In the genomic region with DNA sequence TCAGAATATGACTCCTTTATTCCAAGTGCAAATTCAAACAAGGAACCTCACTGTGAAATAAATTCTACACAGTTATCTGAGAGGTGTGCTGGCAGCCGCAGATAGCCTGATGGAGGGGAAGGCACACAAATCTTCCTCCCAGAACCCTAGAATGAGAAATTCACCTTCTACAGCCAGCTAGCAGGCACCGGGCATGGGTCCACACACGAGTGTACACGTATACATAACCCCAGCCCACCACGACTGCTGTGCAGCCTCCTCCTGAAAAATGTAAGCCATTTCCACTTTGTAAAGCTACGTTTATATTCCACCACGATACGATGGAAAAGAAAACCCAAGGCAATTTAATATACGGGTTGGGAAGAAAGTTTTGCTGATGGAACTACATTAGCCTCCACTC, we compare ENCODE assay signal across 8 cellular contexts. TPM values are rescaled to one million over a fixed set of nuclear protein-coding genes. Genes with fewer than 3 reads are reported as not detected.
DNase-seq lines count a peak whose midpoint lies in the region; ATAC-seq and TF ChIP-seq lines count a peak whose summit lies in the region.

No MANE protein-coding gene starts in this region.

- H3K36me3 Mint-ChIP-seq in activated CD4-positive, alpha-beta T cell treated with anti-CD3 and anti-CD28 coated beads for 36 hours (ENCODE audit: low read depth), result peaks cover 40% of the 10 kb centered on the region
- peaks cover 33% of the 10 kb centered on the region for H3K36me3 Mint-ChIP-seq in WTC11

- no peak for ATAC-seq in activated CD4-positive, alpha-beta T cell treated with anti-CD3 and anti-CD28 coated beads for 36 hours
- no peak for ATAC-seq in WTC11

- DNase-seq in activated CD4-positive, alpha-beta T cell treated with anti-CD3 and anti-CD28 coated beads for 36 hours, result peak; percentile 13
- no peak for DNase-seq in activated CD4-positive, alpha-beta T cell treated with anti-CD3 and anti-CD28 coated beads for 1 hour
- DNase-seq in WTC11 (ENCODE audit: low spot score) (no peak), globus pallidus (ENCODE audit: low spot score) (peak; percentile 16), skeletal muscle cell (ENCODE audit: low read depth) (no peak), H7 (no peak), GM13976 (ENCODE audit: low spot score) (no peak), NCI-H2029 (lab: John Stamatoyannopoulos, UW) (no peak)

- in situ Hi-C loops in GM13976 (cut with MboI; ENCODE audit: low sequenced_read_pairs, unreplicated experiment), result loop anchor here (10.0 kb wide), 1 partner anchor 174 kb away; no protein-coding TSS in a partner anchor

- TF ChIP-seq CTCF in WTC11 (IDR thresholded peaks at IDR 0.05) (no peak), GM13976 (IDR thresholded peaks at IDR 0.05; ENCODE audit: borderline replicate concordance, control extremely low read depth, extremely low read depth, insufficient read depth, missing control alignments) (no peak)

- peaks cover 4% of the 10 kb centered on the region; the same call in 1 of the 2 replicates for H3K27me3 ChIP-seq in H7 (ENCODE audit: control insufficient read depth, insufficient read depth, low read length)

- H3K9me3 Mint-ChIP-seq in activated CD4-positive, alpha-beta T cell treated with anti-CD3 and anti-CD28 coated beads for 36 hours (ENCODE audit: low read depth), result peaks cover 2% of the 10 kb centered on the region
- H3K9me3 Mint-ChIP-seq in WTC11, result peaks cover 6% of the 10 kb centered on the region

- H3K4me1 Mint-ChIP-seq in activated CD4-positive, alpha-beta T cell treated with anti-CD3 and anti-CD28 coated beads for 36 hours, result peaks cover 34% of the 10 kb centered on the region
- peaks cover 26% of the 10 kb centered on the region for H3K4me1 Mint-ChIP-seq in WTC11

- H3K4me3 ChIP-seq in skeletal muscle cell (ENCODE audit: low read depth, low read length), result peak overlapping the region; percentile 95
- no peak overlapping the region; the same call in 1 of the 2 replicates for H3K4me3 ChIP-seq in H7 (ENCODE audit: insufficient read depth, low read depth, low read length)

- POLR2A ChIA-PET in activated CD4-positive, alpha-beta T cell treated with anti-CD3 and anti-CD28 coated beads for 36 hours (lab: Charles Lee), result interaction anchor here (1.3 kb wide), 1 partner anchor 10 kb away, joined by 6 read pairs; no protein-coding TSS in a partner anchor
- POLR2A ChIA-PET in WTC11 (lab: Charles Lee), result no interaction called here

- H3K27me3 Mint-ChIP-seq in activated CD4-positive, alpha-beta T cell treated with anti-CD3 and anti-CD28 coated beads for 36 hours, result no peaks in the 10 kb centered on the region
- peaks cover 20% of the 10 kb centered on the region for H3K27me3 Mint-ChIP-seq in WTC11 (ENCODE audit: low read depth)

- H3K4me3 Mint-ChIP-seq in activated CD4-positive, alpha-beta T cell treated with anti-CD3 and anti-CD28 coated beads for 36 hours, result peak overlapping the region; percentile 75
- H3K4me3 Mint-ChIP-seq in WTC11, result peak overlapping the region; percentile 87

- CTCF ChIA-PET in activated CD4-positive, alpha-beta T cell treated with anti-CD3 and anti-CD28 coated beads for 36 hours (lab: Charles Lee), result interaction anchor here (0.6 to 1.9 kb wide), 6 partner anchors 9 to 1943 kb away, joined by 3 to 7 read pairs (median 4); a partner anchor contains a TSS
- CTCF ChIA-PET in WTC11 (lab: Charles Lee), result no interaction called here

- H3K36me3 ChIP-seq in H7 (replicated peaks; ENCODE audit: control insufficient read depth, insufficient read depth, low read length), result peaks cover 6% of the 10 kb centered on the region

- peak overlapping the region; percentile 94 for H3K27ac Mint-ChIP-seq in activated CD4-positive, alpha-beta T cell treated with anti-CD3 and anti-CD28 coated beads for 36 hours
- peak overlapping the region; percentile 80; the same call in 1 of the 2 replicates for H3K27ac Mint-ChIP-seq in WTC11

- intact Hi-C loops in activated CD4-positive, alpha-beta T cell treated with anti-CD3 and anti-CD28 coated beads for 36 hours (cut with DNase I, micrococcal nuclease), result loop anchor here (1.0 to 10.0 kb wide), 7 partner anchors 64 to 1879 kb away; a partner anchor contains a TSS

TF ChIP-seq in WTC11, 78 proteins besides CTCF, POLR2A, EP300 and RAD21:
- TF ChIP-seq, protein P1, sequence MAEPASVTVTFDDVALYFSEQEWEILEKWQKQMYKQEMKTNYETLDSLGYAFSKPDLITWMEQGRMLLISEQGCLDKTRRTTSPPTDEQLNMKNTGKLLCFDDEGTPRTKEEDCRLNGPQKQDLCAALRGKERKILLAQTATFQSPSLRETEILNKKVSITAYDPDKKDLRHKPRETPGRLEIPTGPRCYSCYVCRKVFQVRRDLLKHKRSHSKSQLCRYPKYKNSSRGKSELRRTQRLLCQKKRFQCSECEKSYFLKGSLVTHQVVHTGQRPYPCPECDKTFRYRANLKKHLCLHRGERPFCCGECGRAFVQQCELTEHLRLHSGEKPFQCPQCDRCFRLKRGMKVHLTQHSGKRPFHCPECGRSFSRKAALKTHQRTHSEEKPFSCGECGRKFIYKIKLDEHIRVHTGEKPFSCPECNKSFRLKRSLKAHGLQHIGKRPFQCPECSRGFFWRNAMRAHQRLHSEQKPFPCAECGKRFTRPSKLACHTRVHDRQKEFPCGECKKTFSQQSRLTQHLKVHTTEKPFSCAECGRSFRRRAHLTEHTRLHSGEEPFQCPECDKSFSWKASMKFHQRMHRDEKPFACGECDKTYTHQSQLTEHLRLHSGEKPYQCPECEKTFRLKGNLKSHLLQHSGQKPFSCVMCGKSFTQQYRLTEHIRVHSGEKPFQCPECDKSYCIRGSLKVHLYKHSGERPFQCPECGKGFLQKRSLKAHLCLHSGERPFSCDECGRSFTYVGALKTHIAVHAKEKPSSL (CRISPR knock-in tag; conservative IDR thresholded peaks at IDR 0.05), result no peak
- TF ChIP-seq, protein P2, sequence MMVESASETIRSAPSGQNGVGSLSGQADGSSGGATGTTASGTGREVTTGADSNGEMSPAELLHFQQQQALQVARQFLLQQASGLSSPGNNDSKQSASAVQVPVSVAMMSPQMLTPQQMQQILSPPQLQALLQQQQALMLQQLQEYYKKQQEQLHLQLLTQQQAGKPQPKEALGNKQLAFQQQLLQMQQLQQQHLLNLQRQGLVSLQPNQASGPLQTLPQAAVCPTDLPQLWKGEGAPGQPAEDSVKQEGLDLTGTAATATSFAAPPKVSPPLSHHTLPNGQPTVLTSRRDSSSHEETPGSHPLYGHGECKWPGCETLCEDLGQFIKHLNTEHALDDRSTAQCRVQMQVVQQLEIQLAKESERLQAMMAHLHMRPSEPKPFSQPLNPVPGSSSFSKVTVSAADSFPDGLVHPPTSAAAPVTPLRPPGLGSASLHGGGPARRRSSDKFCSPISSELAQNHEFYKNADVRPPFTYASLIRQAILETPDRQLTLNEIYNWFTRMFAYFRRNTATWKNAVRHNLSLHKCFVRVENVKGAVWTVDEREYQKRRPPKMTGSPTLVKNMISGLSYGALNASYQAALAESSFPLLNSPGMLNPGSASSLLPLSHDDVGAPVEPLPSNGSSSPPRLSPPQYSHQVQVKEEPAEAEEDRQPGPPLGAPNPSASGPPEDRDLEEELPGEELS (CRISPR knock-in tag; IDR thresholded peaks at IDR 0.05), result no peak
- TF ChIP-seq, protein P3, sequence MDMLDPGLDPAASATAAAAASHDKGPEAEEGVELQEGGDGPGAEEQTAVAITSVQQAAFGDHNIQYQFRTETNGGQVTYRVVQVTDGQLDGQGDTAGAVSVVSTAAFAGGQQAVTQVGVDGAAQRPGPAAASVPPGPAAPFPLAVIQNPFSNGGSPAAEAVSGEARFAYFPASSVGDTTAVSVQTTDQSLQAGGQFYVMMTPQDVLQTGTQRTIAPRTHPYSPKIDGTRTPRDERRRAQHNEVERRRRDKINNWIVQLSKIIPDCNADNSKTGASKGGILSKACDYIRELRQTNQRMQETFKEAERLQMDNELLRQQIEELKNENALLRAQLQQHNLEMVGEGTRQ (CRISPR knock-in tag; IDR thresholded peaks at IDR 0.05), result no peak
- TF ChIP-seq RORB (CRISPR knock-in tag; IDR thresholded peaks at IDR 0.05), result no peak
- TF ChIP-seq NFATC4 (CRISPR knock-in tag; IDR thresholded peaks at IDR 0.05), result no peak
- no peak for TF ChIP-seq PRRX2 (CRISPR knock-in tag; IDR thresholded peaks at IDR 0.05)
- TF ChIP-seq, protein P4, sequence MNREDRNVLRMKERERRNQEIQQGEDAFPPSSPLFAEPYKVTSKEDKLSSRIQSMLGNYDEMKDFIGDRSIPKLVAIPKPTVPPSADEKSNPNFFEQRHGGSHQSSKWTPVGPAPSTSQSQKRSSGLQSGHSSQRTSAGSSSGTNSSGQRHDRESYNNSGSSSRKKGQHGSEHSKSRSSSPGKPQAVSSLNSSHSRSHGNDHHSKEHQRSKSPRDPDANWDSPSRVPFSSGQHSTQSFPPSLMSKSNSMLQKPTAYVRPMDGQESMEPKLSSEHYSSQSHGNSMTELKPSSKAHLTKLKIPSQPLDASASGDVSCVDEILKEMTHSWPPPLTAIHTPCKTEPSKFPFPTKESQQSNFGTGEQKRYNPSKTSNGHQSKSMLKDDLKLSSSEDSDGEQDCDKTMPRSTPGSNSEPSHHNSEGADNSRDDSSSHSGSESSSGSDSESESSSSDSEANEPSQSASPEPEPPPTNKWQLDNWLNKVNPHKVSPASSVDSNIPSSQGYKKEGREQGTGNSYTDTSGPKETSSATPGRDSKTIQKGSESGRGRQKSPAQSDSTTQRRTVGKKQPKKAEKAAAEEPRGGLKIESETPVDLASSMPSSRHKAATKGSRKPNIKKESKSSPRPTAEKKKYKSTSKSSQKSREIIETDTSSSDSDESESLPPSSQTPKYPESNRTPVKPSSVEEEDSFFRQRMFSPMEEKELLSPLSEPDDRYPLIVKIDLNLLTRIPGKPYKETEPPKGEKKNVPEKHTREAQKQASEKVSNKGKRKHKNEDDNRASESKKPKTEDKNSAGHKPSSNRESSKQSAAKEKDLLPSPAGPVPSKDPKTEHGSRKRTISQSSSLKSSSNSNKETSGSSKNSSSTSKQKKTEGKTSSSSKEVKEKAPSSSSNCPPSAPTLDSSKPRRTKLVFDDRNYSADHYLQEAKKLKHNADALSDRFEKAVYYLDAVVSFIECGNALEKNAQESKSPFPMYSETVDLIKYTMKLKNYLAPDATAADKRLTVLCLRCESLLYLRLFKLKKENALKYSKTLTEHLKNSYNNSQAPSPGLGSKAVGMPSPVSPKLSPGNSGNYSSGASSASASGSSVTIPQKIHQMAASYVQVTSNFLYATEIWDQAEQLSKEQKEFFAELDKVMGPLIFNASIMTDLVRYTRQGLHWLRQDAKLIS (CRISPR knock-in tag; IDR thresholded peaks at IDR 0.05; ENCODE audit: borderline replicate concordance), result no peak
- TF ChIP-seq, protein P5, sequence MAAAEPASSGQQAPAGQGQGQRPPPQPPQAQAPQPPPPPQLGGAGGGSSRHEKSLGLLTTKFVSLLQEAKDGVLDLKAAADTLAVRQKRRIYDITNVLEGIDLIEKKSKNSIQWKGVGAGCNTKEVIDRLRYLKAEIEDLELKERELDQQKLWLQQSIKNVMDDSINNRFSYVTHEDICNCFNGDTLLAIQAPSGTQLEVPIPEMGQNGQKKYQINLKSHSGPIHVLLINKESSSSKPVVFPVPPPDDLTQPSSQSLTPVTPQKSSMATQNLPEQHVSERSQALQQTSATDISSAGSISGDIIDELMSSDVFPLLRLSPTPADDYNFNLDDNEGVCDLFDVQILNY (CRISPR knock-in tag; IDR thresholded peaks at IDR 0.05), result no peak

RNA-seq across cellular contexts. Expression of a gene that starts 1.8 kb away (rescaled TPM):
- total RNA-seq in activated CD4-positive, alpha-beta T cell treated with anti-CD3 and anti-CD28 coated beads for 36 hours, result 10 to 100 TPM; 35.6 to 38.3 TPM
- 21.2 to 25.2 TPM (median 23.9 TPM) in 3 replicates for total RNA-seq in WTC11 (2021)
- 22.4 and 26.3 TPM in 2 replicates for total RNA-seq in H7 (2014; rRNA removed; shearing (Covaris generic))

Comparison
In these comparisons a context has a peak if more than half of its experiments do, and no peak if none do; other contexts are left out.
1. DNase-seq: peak in activated CD4-positive, alpha-beta T cell treated with anti-CD3 and anti-CD28 coated beads for 36 hours (single experiment) and globus pallidus (single experiment); none in activated CD4-positive, alpha-beta T cell treated with anti-CD3 and anti-CD28 coated beads for 1 hour (single experiment), WTC11 (single experiment), skeletal muscle cell (single experiment), H7 (single experiment), GM13976 (single experiment) and NCI-H2029 (single experiment).